14 cellular contexts compared by ENCODE assay signal in the genomic region with DNA sequence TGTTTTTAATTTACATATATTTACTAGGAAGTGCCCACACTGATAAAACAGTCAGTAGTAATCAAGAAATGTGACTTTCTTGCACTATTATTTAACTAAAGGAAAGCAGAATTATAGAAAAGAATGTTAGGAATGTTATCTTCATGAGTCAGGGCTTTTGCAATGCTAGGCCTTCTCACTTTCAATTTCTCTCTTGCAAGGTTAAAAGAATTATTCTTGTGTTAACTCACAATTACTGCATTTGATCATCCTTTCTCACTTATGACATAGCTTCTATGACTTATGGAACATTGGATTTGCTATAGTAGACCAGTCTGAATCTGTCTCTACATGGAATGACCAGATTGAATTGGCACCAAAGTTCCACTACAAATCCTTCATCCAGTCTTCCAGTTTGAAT.
DNase-seq lines count a peak whose midpoint lies in the region; ATAC-seq, FAIRE-seq and TF ChIP-seq lines count a peak whose summit lies in the region.
"Had no signal": no experiment of that assay in that cellular context is flagged by ENCODE, and none has a peak within 500 bp of the region (broad histone marks: within the 10 kb centered on the region; RNA-seq: fewer than 3 reads in every experiment).

No MANE protein-coding gene starts in this region.

- H4K20me1 ChIP-seq in keratinocyte (ENCODE audit: control insufficient read depth, extremely low read depth, insufficient read depth, low read length) = no peaks in the 10 kb centered on the region

- no peak overlapping the region for H3K27ac Mint-ChIP-seq in activated naive CD4-positive, alpha-beta T cell treated with anti-CD3 and anti-CD28 coated beads, Interleukin-2, amount 50 U/mL, for 24 hours
- H3K27ac Mint-ChIP-seq in activated naive CD4-positive, alpha-beta T cell treated with anti-CD3 and anti-CD28 coated beads, Interleukin-2, amount 10 ng/mL, durations not matched to agents 7 days and 5 days = no peak overlapping the region
- H3K27ac Mint-ChIP-seq in CD4-positive, alpha-beta T cell = no peak overlapping the region
- H3K27ac Mint-ChIP-seq: activated naive CD4-positive, alpha-beta T cell treated with anti-CD3 and anti-CD28 coated beads for 36 hours had no signal

- no peak overlapping the region for H3K9ac ChIP-seq in keratinocyte (ENCODE audit: control insufficient read depth, extremely low read depth, insufficient read depth, low read length)

- no peaks in the 10 kb centered on the region for H3K36me3 Mint-ChIP-seq in activated naive CD4-positive, alpha-beta T cell treated with anti-CD3 and anti-CD28 coated beads, Interleukin-2, amount 50 U/mL, for 24 hours
- no peaks in the 10 kb centered on the region for H3K36me3 Mint-ChIP-seq in activated naive CD4-positive, alpha-beta T cell treated with anti-CD3 and anti-CD28 coated beads, Interleukin-2, amount 10 ng/mL, durations not matched to agents 7 days and 5 days
- no peaks in the 10 kb centered on the region for H3K36me3 Mint-ChIP-seq in CD4-positive, alpha-beta T cell (ENCODE audit: low read depth)

- H3K4me1 ChIP-seq in keratinocyte (ENCODE audit: control insufficient read depth, extremely low read depth, insufficient read depth, low read length) = peaks cover 6% of the 10 kb centered on the region
- peaks cover 0 to 4% of the 10 kb centered on the region in 2 donors for H3K4me1 ChIP-seq in thoracic aorta (ENCODE audit: control insufficient read depth in 1 of 2, low read depth in 2 of 2)

- peak overlapping the region; percentile 45 for H3K4me3 Mint-ChIP-seq in activated naive CD4-positive, alpha-beta T cell treated with anti-CD3 and anti-CD28 coated beads, Interleukin-2, amount 50 U/mL, for 24 hours
- H3K4me3 Mint-ChIP-seq in activated naive CD4-positive, alpha-beta T cell treated with anti-CD3 and anti-CD28 coated beads, Interleukin-2, amount 10 ng/mL, durations not matched to agents 7 days and 5 days = no peak overlapping the region
- H3K4me3 Mint-ChIP-seq in CD4-positive, alpha-beta T cell = no peak overlapping the region
- H3K4me3 Mint-ChIP-seq: activated naive CD4-positive, alpha-beta T cell treated with anti-CD3 and anti-CD28 coated beads for 36 hours had no signal

- TF ChIP-seq CTCF in brain microvascular endothelial cell (IDR thresholded peaks at IDR 0.05; ENCODE audit: low read depth, low read length, missing control alignments) (no peak), keratinocyte (optimal IDR thresholded peaks at IDR 0.05 in 1 of 3, IDR thresholded peaks at IDR 0.05 in 1 of 3, conservative IDR thresholded peaks at IDR 0.05 in 1 of 3; ENCODE audit: extremely low read depth in 1 of 3, insufficient read depth in 2 of 3, low read length in 3 of 3) (no peak), thoracic aorta (IDR thresholded peaks at IDR 0.05) (no peak)
- no peak for TF ChIP-seq CTCF in CD4-positive, alpha-beta T cell (IDR thresholded peaks at IDR 0.05)

- no peak for DNase-seq in activated naive CD4-positive, alpha-beta T cell treated with anti-CD3 and anti-CD28 coated beads, Interleukin-2, amount 10 ng/mL, durations not matched to agents 7 days and 5 days
- DNase-seq in brain microvascular endothelial cell (peak; percentile 31), keratinocyte (ENCODE audit: low read depth, low spot score) (no peak), thoracic aorta (ENCODE audit: low spot score) (no peak), SIG-M5 (lab: John Stamatoyannopoulos, UW) (no peak)
- DNase-seq in activated CD4-positive, alpha-beta T cell treated with anti-CD3 and anti-CD28 coated beads, Interleukin-2, amount 50 U/mL, for 1 hour = no peak
- no peak for DNase-seq in CD4-positive, alpha-beta T cell
- DNase-seq: activated CD4-positive, alpha-beta T cell treated with anti-CD3 and anti-CD28 coated beads for 4 hours; activated naive CD4-positive, alpha-beta T cell treated with anti-CD3 and anti-CD28 coated beads for 36 hours; NCI-H446; SHP77 treated with DMSO at 0.1 percent for 48 hours; upper lobe of left lung had no signal

- peaks cover 20% of the 10 kb centered on the region for H3K4me1 Mint-ChIP-seq in activated naive CD4-positive, alpha-beta T cell treated with anti-CD3 and anti-CD28 coated beads, Interleukin-2, amount 50 U/mL, for 24 hours
- H3K4me1 Mint-ChIP-seq in activated naive CD4-positive, alpha-beta T cell treated with anti-CD3 and anti-CD28 coated beads, Interleukin-2, amount 10 ng/mL, durations not matched to agents 7 days and 5 days = peaks cover 7% of the 10 kb centered on the region
- H3K4me1 Mint-ChIP-seq in CD4-positive, alpha-beta T cell (ENCODE audit: low read depth) = peaks cover 19% of the 10 kb centered on the region

- FAIRE-seq in keratinocyte (lab: Jason Lieb, UNC) = no peak
- FAIRE-seq: GM18507 had no signal

- H3K27ac ChIP-seq in brain microvascular endothelial cell (no peak overlapping the region), keratinocyte (ENCODE audit: control insufficient read depth, insufficient read depth, low read length) (no peak overlapping the region), thoracic aorta (peak overlapping the region; percentile 6 to 41)
- H3K27ac ChIP-seq in CD4-positive, alpha-beta T cell (ENCODE audit: low read depth, low read length) = no peak overlapping the region
- H3K27ac ChIP-seq: upper lobe of left lung had no signal

- no peaks in the 10 kb centered on the region for H3K27me3 ChIP-seq in brain microvascular endothelial cell (replicated peaks)
- H3K27me3 ChIP-seq in keratinocyte (ENCODE audit: control insufficient read depth, extremely low read depth, insufficient read depth, low read length) = no peaks in the 10 kb centered on the region
- H3K27me3 ChIP-seq in thoracic aorta (replicated peaks; ENCODE audit: insufficient read depth) = no peaks in the 10 kb centered on the region
- H3K27me3 ChIP-seq in CD4-positive, alpha-beta T cell (ENCODE audit: control insufficient read depth, insufficient read depth, low read length) = no peaks in the 10 kb centered on the region
- H3K27me3 ChIP-seq: upper lobe of left lung had no signal

- H3K9me3 ChIP-seq in keratinocyte (ENCODE audit: control insufficient read depth, low read depth, low read length) (no peaks in the 10 kb centered on the region), thoracic aorta (no peaks in the 10 kb centered on the region)
- no peaks in the 10 kb centered on the region for H3K9me3 ChIP-seq in CD4-positive, alpha-beta T cell (ENCODE audit: control insufficient read depth, low read length)
- H3K9me3 ChIP-seq: upper lobe of left lung had no signal

- peak overlapping the region; percentile 63 for H3K4me2 ChIP-seq in keratinocyte (ENCODE audit: control insufficient read depth, extremely low read depth, insufficient read depth, low read depth, low read length)

- in situ Hi-C loops in brain microvascular endothelial cell (cut with HindIII; ENCODE audit: low pct_ligation_motif_present, low sequenced_read_pairs) = no loop called here

- no peaks in the 10 kb centered on the region for H3K27me3 Mint-ChIP-seq in activated naive CD4-positive, alpha-beta T cell treated with anti-CD3 and anti-CD28 coated beads, Interleukin-2, amount 50 U/mL, for 24 hours
- H3K27me3 Mint-ChIP-seq in activated naive CD4-positive, alpha-beta T cell treated with anti-CD3 and anti-CD28 coated beads, Interleukin-2, amount 10 ng/mL, durations not matched to agents 7 days and 5 days = no peaks in the 10 kb centered on the region
- H3K27me3 Mint-ChIP-seq in CD4-positive, alpha-beta T cell = no peaks in the 10 kb centered on the region

- no peak for ATAC-seq in thoracic aorta (ENCODE audit: insufficient number of reproducible peaks, low FRiP score, low read depth)
- no peak for ATAC-seq in CD4-positive, alpha-beta T cell (ENCODE audit: poor library complexity)

- no peak overlapping the region for H2AFZ ChIP-seq in keratinocyte (ENCODE audit: control insufficient read depth, low read length)

- no peaks in the 10 kb centered on the region for H3K9me1 ChIP-seq in keratinocyte (ENCODE audit: control insufficient read depth, extremely low read depth, insufficient read depth, low read length)

- intact Hi-C loops in CD4-positive, alpha-beta T cell (cut with DNase I, micrococcal nuclease) = no loop called here

- no peaks in the 10 kb centered on the region for H3K79me2 ChIP-seq in keratinocyte (ENCODE audit: control insufficient read depth, insufficient read depth, low read length)

- POLR2A ChIA-PET in CD4-positive, alpha-beta T cell (lab: Charles Lee) = no interaction called here

- CTCF ChIA-PET in activated naive CD4-positive, alpha-beta T cell treated with anti-CD3 and anti-CD28 coated beads, Interleukin-2, amount 10 ng/mL, durations not matched to agents 7 days and 5 days (lab: Charles Lee) = interaction anchor here (0.6 kb wide), 1 partner anchor 328 kb away, joined by 3 read pairs; no protein-coding TSS in a partner anchor
- CTCF ChIA-PET in CD4-positive, alpha-beta T cell (lab: Charles Lee) = no interaction called here

- no peaks in the 10 kb centered on the region for H3K9me3 Mint-ChIP-seq in activated naive CD4-positive, alpha-beta T cell treated with anti-CD3 and anti-CD28 coated beads, Interleukin-2, amount 50 U/mL, for 24 hours
- no peaks in the 10 kb centered on the region for H3K9me3 Mint-ChIP-seq in activated naive CD4-positive, alpha-beta T cell treated with anti-CD3 and anti-CD28 coated beads, Interleukin-2, amount 10 ng/mL, durations not matched to agents 7 days and 5 days
- H3K9me3 Mint-ChIP-seq in CD4-positive, alpha-beta T cell = no peaks in the 10 kb centered on the region
- H3K9me3 Mint-ChIP-seq: activated naive CD4-positive, alpha-beta T cell treated with anti-CD3 and anti-CD28 coated beads for 36 hours had no signal

- dilution Hi-C loops in keratinocyte (cut with MboI; ENCODE audit: extremely low pct_ligation_motif_present, low sequenced_read_pairs) = no loop called here

- H3K4me3 ChIP-seq in brain microvascular endothelial cell (ENCODE audit: low read depth, low read length) (no peak overlapping the region), keratinocyte (ENCODE audit: control insufficient read depth in 2 of 3, extremely low read depth in 1 of 3, insufficient read depth in 2 of 3, low read depth in 1 of 3, low read length in 3 of 3) (peak overlapping the region in 1 of 3 experiments; percentile 17), thoracic aorta (peak overlapping the region; percentile 2)
- H3K4me3 ChIP-seq: upper lobe of left lung had no signal

- no peaks in the 10 kb centered on the region for H3K36me3 ChIP-seq in brain microvascular endothelial cell (replicated peaks)
- no peaks in the 10 kb centered on the region for H3K36me3 ChIP-seq in keratinocyte (ENCODE audit: control insufficient read depth in 2 of 2, extremely low read depth in 1 of 2, insufficient read depth in 2 of 2, low read length in 2 of 2)
- H3K36me3 ChIP-seq in thoracic aorta = no peaks in the 10 kb centered on the region
- H3K36me3 ChIP-seq: upper lobe of left lung had no signal

Comparison
In these comparisons a context has a peak if more than half of its experiments do, and no peak if none do; other contexts are left out.
1. H3K27ac ChIP-seq: peak in thoracic aorta (2 of 2); none in brain microvascular endothelial cell (single experiment), keratinocyte (single experiment) and CD4-positive, alpha-beta T cell (single experiment).